17 cellular contexts compared by ENCODE assay signal in the genomic region with DNA sequence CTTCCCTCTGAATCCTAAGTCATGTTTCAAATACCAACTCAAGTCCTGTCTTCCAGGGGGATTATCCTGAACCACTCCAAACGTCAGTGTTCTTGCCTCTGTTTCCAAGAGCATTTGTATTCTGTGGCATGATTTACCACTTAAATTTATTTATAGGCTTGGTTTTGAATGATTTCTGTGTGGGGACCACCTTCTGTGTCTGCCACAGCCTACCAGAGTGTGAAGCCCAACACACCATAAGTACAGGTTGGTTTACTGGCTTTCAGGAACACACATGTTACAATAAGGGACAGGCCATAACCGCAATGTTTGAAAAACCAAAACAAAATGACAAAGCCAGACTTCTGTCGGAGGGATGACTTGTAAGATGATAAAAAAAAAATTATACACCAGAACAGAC. TPM values are rescaled to one million over a fixed set of nuclear protein-coding genes. Genes with fewer than 3 reads are reported as not detected.
DNase-seq lines count a peak whose midpoint lies in the region; ATAC-seq, FAIRE-seq and TF ChIP-seq lines count a peak whose summit lies in the region.
"Had no signal": no experiment of that assay in that cellular context is flagged by ENCODE, and none has a peak within 500 bp of the region (broad histone marks: within the 10 kb centered on the region; RNA-seq: fewer than 3 reads in every experiment).

No MANE protein-coding gene starts in this region.

- H4K20me1 ChIP-seq in KMS-11 (ENCODE audit: insufficient read depth) (no peaks in the 10 kb centered on the region), K562 (replicated peaks; ENCODE audit: control insufficient read depth, insufficient read depth, low read length) (no peaks in the 10 kb centered on the region)

- no peak for TF ChIP-seq EP300 in K562 (IDR thresholded peaks at IDR 0.05; ENCODE audit: low read length)
- no peak for TF ChIP-seq EP300 in ovary (IDR thresholded peaks at IDR 0.05)

- TF ChIP-seq CTCF in KMS-11 (conservative IDR thresholded peaks at IDR 0.05; ENCODE audit: low read depth, low read length), result no peak
- no peak for TF ChIP-seq CTCF in K562 (IDR thresholded peaks at IDR 0.05 in 2 of 3, conservative IDR thresholded peaks at IDR 0.05 in 1 of 3; ENCODE audit: insufficient read depth in 2 of 3, low read depth in 1 of 3, low read length in 3 of 3)
- no peak for TF ChIP-seq CTCF in ovary (IDR thresholded peaks at IDR 0.05)

- POLR2A ChIA-PET in K562 (lab: Yijun Ruan, JAX), result no interaction called here

- intact Hi-C loops in K562 (cut with micrococcal nuclease), result no loop called here
- intact Hi-C loops in ovary (cut with DNase I), result no loop called here

- no peak for FAIRE-seq in K562 (lab: Jason Lieb, UNC)

- H3K9ac ChIP-seq in KMS-11 (peak overlapping the region; percentile 28; the same call in 1 of the 2 replicates), K562 (ENCODE audit: insufficient read depth in 1 of 2, low read depth in 2 of 2, low read length in 2 of 2) (no peak overlapping the region)

- H3K27me3 ChIP-seq in KMS-11 (ENCODE audit: insufficient read depth, low read depth) (no peaks in the 10 kb centered on the region), K562 (ENCODE audit: control insufficient read depth in 2 of 2, insufficient read depth in 2 of 2, low read length in 2 of 2) (no peaks in the 10 kb centered on the region), ovary (no peaks in the 10 kb centered on the region)

- no peak for ATAC-seq in K562
- ATAC-seq: PC-3 had no signal

- no TSS peak for BruUV-seq in K562 (replicated peaks; lab: Mats Ljungman, UMichigan)

- H3K9me1 ChIP-seq in K562 (ENCODE audit: control insufficient read depth, insufficient read depth, low read length), result no peaks in the 10 kb centered on the region

- DNase-seq in NCI-H748 (lab: John Stamatoyannopoulos, UW; ENCODE audit: unreplicated experiment), result peak; percentile 51
- DNase-seq in NCI-H748 treated with DMSO at 0.1 percent for 48 hours (lab: John Stamatoyannopoulos, UW), result no peak
- DNase-seq in K562 (ENCODE audit: extremely low read depth in 1 of 4, low spot score in 3 of 4), result no peak
- no peak for DNase-seq in NK-92 treated with Interleukin-12 subunit alpha and Interleukin-12 subunit beta, amount 100 ng/mL, for 24 hours (lab: John Stamatoyannopoulos, UW)
- DNase-seq in activated effector memory CD4-positive, alpha-beta T cell treated with anti-CD3 and anti-CD28 coated beads, Interleukin-2, amount 50 U/mL, for 16 hours, result no peak
- DNase-seq in amniotic stem cell (lab: John Stamatoyannopoulos, UW), result no peak
- DNase-seq in ovary, result no peak
- DNase-seq: ACHN, AML-193, HFFc6, NCI-H1105 treated with DMSO at 0.1 percent for 48 hours, NCI-H187 treated with DMSO at 0.1 percent for 48 hours, NCI-H226, NCI-H526 treated with DMSO at 0.1 percent for 48 hours had no signal

- H3K4me2 ChIP-seq in KMS-11 (peak overlapping the region; percentile 98), K562 (ENCODE audit: insufficient read depth, low read length) (no peak overlapping the region)

- H3K4me1 ChIP-seq in KMS-11 (ENCODE audit: low read depth, poor library complexity, severe bottlenecking) (peaks cover 58% of the 10 kb centered on the region), K562 (replicated peaks in 1 of 2; ENCODE audit: control insufficient read depth in 2 of 2, insufficient read depth in 2 of 2, low read length in 2 of 2) (no peaks in the 10 kb centered on the region), ovary (ENCODE audit: insufficient read depth) (no peaks in the 10 kb centered on the region)

- H3K9me3 ChIP-seq in K562 (replicated peaks; ENCODE audit: control insufficient read depth, insufficient read depth, low read depth, low read length) (no peaks in the 10 kb centered on the region), ovary (no peaks in the 10 kb centered on the region)
- H3K9me3 ChIP-seq: SJSA1 had no signal

- no peak for TF ChIP-seq POLR2A in K562 (conservative IDR thresholded peaks at IDR 0.05)
- no peak for TF ChIP-seq POLR2A in ovary (IDR thresholded peaks at IDR 0.05)

- H3K36me3 ChIP-seq in KMS-11 (ENCODE audit: insufficient read depth), result no peaks in the 10 kb centered on the region
- H3K36me3 ChIP-seq in K562 (ENCODE audit: control insufficient read depth, insufficient read depth, low read length), result no peaks in the 10 kb centered on the region
- H3K36me3 ChIP-seq in ovary, result no peaks in the 10 kb centered on the region
- H3K36me3 ChIP-seq: SJSA1 had no signal

- H3K79me2 ChIP-seq in KMS-11 (ENCODE audit: insufficient read depth, low read depth) (no peaks in the 10 kb centered on the region), K562 (ENCODE audit: control insufficient read depth, insufficient read depth, low read length) (no peaks in the 10 kb centered on the region)

- peak overlapping the region; percentile 88 for H3K27ac ChIP-seq in KMS-11
- H3K27ac ChIP-seq in K562 (ENCODE audit: extremely low read depth, low read depth, low read length), result no peak overlapping the region
- H3K27ac ChIP-seq in ovary, result no peak overlapping the region
- H3K27ac ChIP-seq: SJSA1 had no signal

- H3K4me3 ChIP-seq in KMS-11 (IDR thresholded peaks at IDR 0.05; ENCODE audit: insufficient read depth, low read depth, low read length), result no peak overlapping the region
- H3K4me3 ChIP-seq in K562, result no peak overlapping the region
- no peak overlapping the region for H3K4me3 ChIP-seq in ovary
- H3K4me3 ChIP-seq: SJSA1 had no signal

- TF ChIP-seq RAD21 in K562 (CRISPR knock-in tag; conservative IDR thresholded peaks at IDR 0.05 in 1 of 2, IDR thresholded peaks at IDR 0.05 in 1 of 2), result no peak

- 2% methylated on average over 3 of the region's 3 CpGs for WGBS in K562 (ENCODE audit: insufficient coverage, low coverage, missing lambda C conversion rate)
- WGBS in ovary, 3 donors, result 25 to 42% (median 29%) methylated on average over 3 of the region's 3 CpGs

- in situ Hi-C loops in K562 (cut with MboI), result no loop called here

- H2AFZ ChIP-seq in KMS-11 (ENCODE audit: low read depth) (peak overlapping the region; percentile 45; the same call in 1 of the 2 replicates), K562 (ENCODE audit: low read depth, low read length) (no peak overlapping the region)

- CTCF ChIA-PET in K562 (lab: Yijun Ruan, JAX; ENCODE audit: low intra/inter-chr PET ratio), result no interaction called here

TF ChIP-seq in K562, 482 proteins besides CTCF, POLR2A, EP300 and RAD21:
- TF ChIP-seq TBP (optimal IDR thresholded peaks at IDR 0.05; ENCODE audit: low read depth, low read length), result no peak
- TF ChIP-seq, protein P1, sequence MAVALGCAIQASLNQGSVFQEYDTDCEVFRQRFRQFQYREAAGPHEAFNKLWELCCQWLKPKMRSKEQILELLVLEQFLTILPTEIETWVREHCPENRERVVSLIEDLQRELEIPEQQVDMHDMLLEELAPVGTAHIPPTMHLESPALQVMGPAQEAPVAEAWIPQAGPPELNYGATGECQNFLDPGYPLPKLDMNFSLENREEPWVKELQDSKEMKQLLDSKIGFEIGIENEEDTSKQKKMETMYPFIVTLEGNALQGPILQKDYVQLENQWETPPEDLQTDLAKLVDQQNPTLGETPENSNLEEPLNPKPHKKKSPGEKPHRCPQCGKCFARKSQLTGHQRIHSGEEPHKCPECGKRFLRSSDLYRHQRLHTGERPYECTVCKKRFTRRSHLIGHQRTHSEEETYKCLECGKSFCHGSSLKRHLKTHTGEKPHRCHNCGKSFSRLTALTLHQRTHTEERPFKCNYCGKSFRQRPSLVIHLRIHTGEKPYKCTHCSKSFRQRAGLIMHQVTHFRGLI (CRISPR knock-in tag; IDR thresholded peaks at IDR 0.05), result peak; percentile 76; the same call in 1 of the 2 replicates
- TF ChIP-seq, protein P2, sequence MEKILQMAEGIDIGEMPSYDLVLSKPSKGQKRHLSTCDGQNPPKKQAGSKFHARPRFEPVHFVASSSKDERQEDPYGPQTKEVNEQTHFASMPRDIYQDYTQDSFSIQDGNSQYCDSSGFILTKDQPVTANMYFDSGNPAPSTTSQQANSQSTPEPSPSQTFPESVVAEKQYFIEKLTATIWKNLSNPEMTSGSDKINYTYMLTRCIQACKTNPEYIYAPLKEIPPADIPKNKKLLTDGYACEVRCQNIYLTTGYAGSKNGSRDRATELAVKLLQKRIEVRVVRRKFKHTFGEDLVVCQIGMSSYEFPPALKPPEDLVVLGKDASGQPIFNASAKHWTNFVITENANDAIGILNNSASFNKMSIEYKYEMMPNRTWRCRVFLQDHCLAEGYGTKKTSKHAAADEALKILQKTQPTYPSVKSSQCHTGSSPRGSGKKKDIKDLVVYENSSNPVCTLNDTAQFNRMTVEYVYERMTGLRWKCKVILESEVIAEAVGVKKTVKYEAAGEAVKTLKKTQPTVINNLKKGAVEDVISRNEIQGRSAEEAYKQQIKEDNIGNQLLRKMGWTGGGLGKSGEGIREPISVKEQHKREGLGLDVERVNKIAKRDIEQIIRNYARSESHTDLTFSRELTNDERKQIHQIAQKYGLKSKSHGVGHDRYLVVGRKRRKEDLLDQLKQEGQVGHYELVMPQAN (IDR thresholded peaks at IDR 0.05; ENCODE audit: borderline replicate concordance), result no peak

RNA-seq across cellular contexts. Expression of a gene that starts 56.5 kb away (rescaled TPM):
- total RNA-seq in K562 (2011; cell fraction: chromatin; rRNA removed; ENCODE audit: low replicate concordance), result 22.3 and 75.1 TPM in 2 replicates
- 9.3 and 14.2 TPM in 2 replicates for total RNA-seq in K562 (2011; cell fraction: nucleolus; rRNA removed)
- 28.4 and 48.1 TPM in 2 replicates for total RNA-seq in K562 (2011; cell fraction: nucleoplasm; rRNA removed)
- total RNA-seq in K562 (2014; rRNA removed) (23.3 and 25.2 TPM in 2 replicates), K562 (2014; rRNA removed; fragmentation: Illumina TruSeq; extraction: Trizol) (48.9 and 56.3 TPM in 2 replicates), K562 (2015; rRNA removed; fragmentation: Illumina TruSeq; extraction: Trizol) (47.4 and 49.2 TPM in 2 replicates), K562 (2021) (33.2 and 34.8 TPM in 2 replicates), ovary (10 to 100 TPM; 21.1 to 30.5 (median 25.5) TPM)
- polyA plus RNA-seq in K562 (2011; rRNA removed) (46.7 and 60.9 TPM in 2 replicates), K562 (2014; fragmentation: Illumina TruSeq; extraction: Trizol) (36.9 and 45.2 TPM in 2 replicates), K562 (2014; fragmentation: Nextera tagmentation; extraction: Ambion mirVana) (10 to 100 TPM; 13.4 to 13.8 TPM), K562 (2014; rRNA removed) (29.9 and 34.8 TPM in 2 replicates), ovary (10 to 100 TPM; 14.1 to 20.0 TPM)
- 16.7 and 25.3 TPM in 2 replicates for polyA plus RNA-seq in K562 (2011; cell fraction: cytosol; rRNA removed)
- 61.7 and 83.1 TPM in 2 replicates for polyA plus RNA-seq in K562 (2011; cell fraction: nucleus; rRNA removed)
- polyA plus RNA-seq in K562 (2012), result 25.5 and 26.3 TPM in 2 replicates
- polyA minus RNA-seq in K562 (2011; rRNA and poly(A)+ RNA removed), result 63.0 and 70.9 TPM in 2 replicates
- polyA minus RNA-seq in K562 (2011; cell fraction: cytosol; rRNA and poly(A)+ RNA removed), result 18.9 and 26.1 TPM in 2 replicates
- 47.1 and 74.0 TPM in 2 replicates for polyA minus RNA-seq in K562 (2011; cell fraction: nucleus; rRNA and poly(A)+ RNA removed)
